ENCODE assay signal across 25 cellular contexts in the genomic region with DNA sequence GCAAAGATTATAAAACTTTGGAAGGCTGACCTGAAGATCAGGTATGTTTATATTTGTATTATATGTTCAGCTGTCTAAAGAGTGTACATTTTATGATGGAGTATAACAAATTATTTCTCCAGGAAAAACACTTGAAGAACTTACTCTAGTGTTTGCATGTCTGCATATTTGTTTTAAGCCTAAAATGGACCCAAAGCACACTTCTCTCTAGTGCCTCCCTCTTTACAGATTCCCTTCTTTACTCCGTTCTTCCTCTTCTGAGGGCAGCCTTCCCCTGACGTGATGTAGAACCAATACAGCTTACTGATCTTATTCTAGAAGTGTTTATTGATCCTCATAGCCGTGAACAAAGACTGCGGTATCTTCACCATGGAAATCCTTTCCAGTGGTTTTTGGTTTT. TPM values are rescaled to one million over a fixed set of nuclear protein-coding genes. Genes with fewer than 3 reads are reported as not detected.
"Had no signal": no experiment of that assay in that cellular context is flagged by ENCODE, and none has a peak within 500 bp of the region (broad histone marks: within the 10 kb centered on the region; RNA-seq: fewer than 3 reads in every experiment).

No MANE protein-coding gene starts in this region.

- ATAC-seq: gastroesophageal sphincter, right cardiac atrium had no signal

- H3K27me3 ChIP-seq: adrenal gland, ascending aorta, cardiac muscle cell, dorsolateral prefrontal cortex, gastroesophageal sphincter, hepatocyte, spleen, upper lobe of left lung had no signal

- H3K4me3 Mint-ChIP-seq: brain; nephron; stimulated activated naive CD8-positive, alpha-beta T cell treated with anti-CD3 and anti-CD28 coated beads, Interleukin-15, Interleukin-2, amounts not matched to agents 100 ng/mL and 50 ng/mL, for 24 hours had no signal

- DNase-seq: activated CD8-positive, alpha-beta memory T cell treated with anti-CD3 and anti-CD28 coated beads for 24 hours; activated effector memory CD4-positive, alpha-beta T cell treated with anti-CD3 and anti-CD28 coated beads, Interleukin-2, amount 50 U/mL, for 16 hours; activated naive CD4-positive, alpha-beta T cell treated with anti-CD3 and anti-CD28 coated beads, Interleukin-2, amount 50 U/mL, for 16 hours; adrenal gland; cerebellar nuclear complex; dorsolateral prefrontal cortex; left colon; midbrain; posterior cingulate gyrus; right cardiac atrium; spleen; stimulated activated CD4-positive, alpha-beta T cell treated with anti-CD3 and anti-CD28 coated beads, Interleukin-2, amount 100 ng/mL, for 48 hours; T1000; upper lobe of left lung; WERI-Rb-1 had no signal

- H3K4me1 Mint-ChIP-seq: brain had no signal

- H3K4me1 ChIP-seq: adrenal gland, ascending aorta, gastroesophageal sphincter, spleen, upper lobe of left lung had no signal

- H3K27ac ChIP-seq: adrenal gland, ascending aorta, cardiac muscle cell, coronary artery, dorsolateral prefrontal cortex, gastroesophageal sphincter, hepatocyte, spleen, upper lobe of left lung, WERI-Rb-1 had no signal

- H3K4me3 ChIP-seq: adrenal gland, ascending aorta, cardiac muscle cell, coronary artery, dorsolateral prefrontal cortex, gastroesophageal sphincter, hepatocyte, spleen, upper lobe of left lung had no signal

- H3K9me3 ChIP-seq: adrenal gland, gastroesophageal sphincter, upper lobe of left lung had no signal

- H3K27ac Mint-ChIP-seq: brain, nephron had no signal

- H3K27me3 Mint-ChIP-seq: stimulated activated naive CD8-positive, alpha-beta T cell treated with anti-CD3 and anti-CD28 coated beads, Interleukin-15, Interleukin-2, amounts not matched to agents 100 ng/mL and 50 ng/mL, for 24 hours had no signal

RNA-seq across cellular contexts. Expression of a gene that starts 13.9 kb away (rescaled TPM):
- total RNA-seq: ascending aorta, SK-MEL-5 had no signal
- polyA plus RNA-seq: fibroblast of lung had no signal
